In the genomic region with DNA sequence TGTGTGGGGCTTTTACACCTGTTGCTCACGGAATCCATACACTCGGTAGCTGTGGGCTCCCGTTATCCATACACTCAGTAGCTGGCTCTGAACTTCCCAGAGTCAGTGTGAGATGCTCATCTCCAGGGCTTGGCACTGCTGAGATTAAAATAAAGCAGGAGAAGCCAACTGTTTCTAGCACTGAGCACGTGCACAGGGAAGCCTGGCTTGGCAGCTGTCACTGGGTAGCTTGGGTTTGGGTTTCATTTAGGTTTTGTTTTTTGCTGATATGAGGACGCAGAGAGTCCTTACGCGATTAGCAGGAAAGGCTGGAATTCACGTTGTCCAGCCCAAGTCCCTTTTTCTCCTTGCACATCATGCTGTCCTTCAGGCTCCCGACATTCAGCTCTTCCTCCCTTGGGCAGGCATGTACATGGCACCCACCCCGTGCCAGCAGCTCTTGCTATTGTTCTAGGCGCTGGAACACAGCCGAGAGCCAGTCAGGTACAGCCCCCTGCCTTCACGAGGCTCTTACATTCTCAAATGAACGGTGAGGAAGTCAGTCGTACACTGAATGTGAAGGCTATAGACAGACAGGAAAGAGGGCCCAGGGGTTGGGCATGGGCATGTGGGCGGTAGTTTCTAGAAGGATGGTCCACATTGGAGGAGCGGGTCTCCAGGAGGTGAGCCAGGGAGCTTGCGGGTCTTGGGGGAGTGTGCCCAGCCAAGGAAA, we compare ENCODE assay signal across 20 cellular contexts. TPM values are rescaled to one million over a fixed set of nuclear protein-coding genes. Genes with fewer than 3 reads are reported as not detected.
"Had no signal": no experiment of that assay in that cellular context is flagged by ENCODE, and none has a peak within 500 bp of the region (broad histone marks: within the 10 kb centered on the region; RNA-seq: fewer than 3 reads in every experiment).

No MANE protein-coding gene starts in this region.

- H3K27me3 ChIP-seq: adrenal gland, dorsolateral prefrontal cortex, foreskin keratinocyte, pancreas, tibial artery had no signal

- H3K36me3 ChIP-seq: pancreas had no signal

- H3K9me3 Mint-ChIP-seq: activated CD4-positive, alpha-beta memory T cell treated with anti-CD3 and anti-CD28 coated beads, Interleukin-2, amount 10 ng/mL, durations not matched to agents 7 days and 5 days; activated naive CD4-positive, alpha-beta T cell treated with anti-CD3 and anti-CD28 coated beads for 36 hours; activated T-helper 2 cell treated with anti-CD3 and anti-CD28 coated beads, Interferon-gamma antibody, Interleukin-2, Interleukin-4, amounts not matched to agents 10 μg/mL and 5 μg/mL and 100 μg/mL, durations not matched to agents 14 hours and 24 hours and 36 hours; mesothelial cell of epicardium; neural crest cell had no signal

- H3K27me3 Mint-ChIP-seq: activated B cell treated with CpG ODN at 0.5 μM for 24 hours; activated CD4-positive, alpha-beta memory T cell treated with anti-CD3 and anti-CD28 coated beads, Interleukin-2, amount 10 ng/mL, durations not matched to agents 7 days and 5 days had no signal

- H3K27ac ChIP-seq: adrenal gland, dorsolateral prefrontal cortex, foreskin keratinocyte, pancreas, tibial artery had no signal

- H3K9me3 ChIP-seq: adrenal gland, pancreas, tibial artery had no signal

- H3K27ac Mint-ChIP-seq: activated B cell treated with CpG ODN at 0.5 μM for 24 hours; activated CD4-positive, alpha-beta memory T cell treated with anti-CD3 and anti-CD28 coated beads, Interleukin-2, amount 10 ng/mL, durations not matched to agents 7 days and 5 days; activated naive CD4-positive, alpha-beta T cell treated with anti-CD3 and anti-CD28 coated beads for 36 hours; activated T-helper 2 cell treated with anti-CD3 and anti-CD28 coated beads, Interferon-gamma antibody, Interleukin-2, Interleukin-4, amounts not matched to agents 10 μg/mL and 5 μg/mL and 100 μg/mL, durations not matched to agents 14 hours and 24 hours and 36 hours; mesothelial cell of epicardium had no signal

- H3K4me1 Mint-ChIP-seq: activated B cell treated with CpG ODN at 0.5 μM for 24 hours, mesothelial cell of epicardium, neural crest cell had no signal

- H3K4me3 ChIP-seq: adrenal gland, dorsolateral prefrontal cortex, lung, pancreas, tibial artery had no signal

- DNase-seq: activated B cell treated with CpG ODN at 0.5 μM for 24 hours; activated CD4-positive, alpha-beta memory T cell treated with anti-CD3 and anti-CD28 coated beads, Interleukin-2, amount 10 ng/mL, durations not matched to agents 7 days and 5 days; activated CD4-positive, alpha-beta T cell treated with anti-CD3 and anti-CD28 coated beads for 48 hours; activated naive CD4-positive, alpha-beta T cell treated with anti-CD3 and anti-CD28 coated beads for 36 hours; activated T-cell treated with anti-CD3 and anti-CD28 coated beads, Interleukin-2, amount 50 U/mL, for 1 hour; adrenal gland; foreskin keratinocyte; hippocampal formation; islet precursor cell; stimulated activated CD8-positive, alpha-beta memory T cell treated with anti-CD3 and anti-CD28 coated beads, Interleukin-4, amount 100 ng/mL, for 48 hours; stimulated activated naive CD4-positive, alpha-beta T cell treated with Interleukin-2 at 50 U/mL for 16 hours; T-helper 1 cell; T-helper 9 cell; tibial artery had no signal

- H3K4me1 ChIP-seq: adrenal gland, foreskin keratinocyte, pancreas, tibial artery had no signal

- H3K4me3 Mint-ChIP-seq: activated B cell treated with CpG ODN at 0.5 μM for 24 hours; activated CD4-positive, alpha-beta memory T cell treated with anti-CD3 and anti-CD28 coated beads, Interleukin-2, amount 10 ng/mL, durations not matched to agents 7 days and 5 days; activated naive CD4-positive, alpha-beta T cell treated with anti-CD3 and anti-CD28 coated beads for 36 hours; mesothelial cell of epicardium; neural crest cell had no signal

RNA-seq across cellular contexts. Expression of gene NSG1, which starts 25.9 kb away (rescaled TPM):
- total RNA-seq: activated B cell treated with CpG ODN at 0.5 μM for 24 hours; activated T-helper 2 cell treated with anti-CD3 and anti-CD28 coated beads, Interferon-gamma antibody, Interleukin-2, Interleukin-4, amounts not matched to agents 10 μg/mL and 5 μg/mL and 100 μg/mL, durations not matched to agents 14 hours and 24 hours and 36 hours had no signal
